ENCODE assay signal across 30 cellular contexts in the genomic region with DNA sequence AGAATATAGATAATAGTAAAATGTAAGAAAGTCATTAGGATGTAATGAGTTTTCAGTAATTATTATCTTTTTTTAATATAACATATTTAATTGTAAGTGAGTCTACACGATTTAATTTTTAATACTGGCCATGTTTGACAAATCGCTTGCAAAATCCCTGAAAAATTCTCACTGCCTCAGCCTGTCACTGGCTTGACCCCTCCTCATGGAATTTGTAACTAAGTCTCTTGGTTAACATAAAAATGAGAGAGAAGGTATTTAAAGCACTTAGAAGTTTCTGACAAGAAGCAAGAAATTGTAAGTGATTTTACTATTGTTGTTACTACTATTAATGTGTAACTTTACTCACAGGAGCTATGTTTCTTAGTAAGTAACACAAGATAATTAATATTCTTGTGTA.
"Had no signal": no experiment of that assay in that cellular context is flagged by ENCODE, and none has a peak within 500 bp of the region (broad histone marks: within the 10 kb centered on the region; RNA-seq: fewer than 3 reads in every experiment).

No MANE protein-coding gene starts in this region.

- H3K4me1 Mint-ChIP-seq: activated CD4-positive, alpha-beta T cell treated with anti-CD3 and anti-CD28 coated beads, Interleukin-2, amount 10 ng/mL, durations not matched to agents 24 days and 14 days; activated naive CD4-positive, alpha-beta T cell treated with anti-CD3 and anti-CD28 coated beads, Interleukin-2, amount 10 ng/mL, durations not matched to agents 7 days and 5 days; activated naive CD8-positive, alpha-beta T cell treated with anti-CD3 and anti-CD28 coated beads, Interleukin-2, amount 10 ng/mL, durations not matched to agents 7 days and 5 days; central memory CD8-positive, alpha-beta T cell had no signal

- H3K27ac Mint-ChIP-seq: activated CD4-positive, alpha-beta memory T cell treated with anti-CD3 and anti-CD28 coated beads for 36 hours; activated CD4-positive, alpha-beta T cell treated with anti-CD3 and anti-CD28 coated beads for 36 hours; activated CD4-positive, alpha-beta T cell treated with anti-CD3 and anti-CD28 coated beads, Interleukin-2, amount 10 ng/mL, durations not matched to agents 24 days and 14 days; activated naive CD4-positive, alpha-beta T cell treated with anti-CD3 and anti-CD28 coated beads, Interleukin-2, amount 10 ng/mL, durations not matched to agents 7 days and 5 days; activated naive CD4-positive, alpha-beta T cell treated with anti-CD3 and anti-CD28 coated beads, Interleukin-2, amount 50 U/mL, for 72 hours; activated naive CD8-positive, alpha-beta T cell treated with anti-CD3 and anti-CD28 coated beads, Interleukin-2, amount 10 ng/mL, durations not matched to agents 7 days and 5 days; activated T-cell treated with anti-CD3 and anti-CD28 coated beads, Interleukin-2, amount 50 U/mL, for 24 hours; activated T-cell treated with anti-CD3 and anti-CD28 coated beads, Interleukin-2, amount 50 U/mL, for 72 hours; effector memory CD8-positive, alpha-beta T cell; T-helper 17 cell; T-helper 2 cell treated with Interferon-gamma antibody and Interleukin-4, amounts not matched to agents 5 μg/mL and 100 μg/mL, for 36 hours had no signal

- ATAC-seq: activated CD4-positive, alpha-beta T cell treated with anti-CD3 and anti-CD28 coated beads for 36 hours; activated naive CD4-positive, alpha-beta T cell treated with anti-CD3 and anti-CD28 coated beads, Interleukin-2, amount 50 U/mL, for 72 hours; activated T-cell treated with anti-CD3 and anti-CD28 coated beads, Interleukin-2, amount 50 U/mL, for 72 hours; effector memory CD8-positive, alpha-beta T cell; gastroesophageal sphincter; heart right ventricle; T-helper 17 cell had no signal

- H3K27me3 Mint-ChIP-seq: activated CD4-positive, alpha-beta T cell treated with anti-CD3 and anti-CD28 coated beads for 36 hours; activated CD4-positive, alpha-beta T cell treated with anti-CD3 and anti-CD28 coated beads, Interleukin-2, amount 10 ng/mL, durations not matched to agents 24 days and 14 days; activated naive CD4-positive, alpha-beta T cell treated with anti-CD3 and anti-CD28 coated beads, Interleukin-2, amount 10 ng/mL, durations not matched to agents 7 days and 5 days; central memory CD8-positive, alpha-beta T cell had no signal

- H3K4me3 ChIP-seq: esophagus squamous epithelium, gastroesophageal sphincter, heart right ventricle had no signal

- H3K27me3 ChIP-seq: brain microvascular endothelial cell, esophagus squamous epithelium, gastroesophageal sphincter, heart right ventricle had no signal

- H3K9me3 ChIP-seq: esophagus squamous epithelium, gastroesophageal sphincter, heart right ventricle had no signal

- DNase-seq: activated CD4-positive, alpha-beta memory T cell treated with anti-CD3 and anti-CD28 coated beads for 36 hours; activated CD4-positive, alpha-beta T cell treated with anti-CD3 and anti-CD28 coated beads for 36 hours; activated CD4-positive, alpha-beta T cell treated with anti-CD3 and anti-CD28 coated beads, Interleukin-2, amount 10 ng/mL, durations not matched to agents 24 days and 14 days; activated CD4-positive, CD25-positive, alpha-beta regulatory T cell; activated CD4-positive, CD25-positive, alpha-beta regulatory T cell treated with anti-CD3 and anti-CD28 coated beads, Interleukin-2, amount 50 U/mL, for 72 hours; activated CD8-positive, alpha-beta memory T cell treated with anti-CD3 and anti-CD28 coated beads, Interleukin-2, amount 50 U/mL, for 48 hours; activated gamma-delta T cell; activated naive CD4-positive, alpha-beta T cell; activated naive CD4-positive, alpha-beta T cell treated with anti-CD3 and anti-CD28 coated beads, Interleukin-2, amount 10 ng/mL, durations not matched to agents 7 days and 5 days; activated naive CD8-positive, alpha-beta T cell treated with anti-CD3 and anti-CD28 coated beads, Interleukin-2, amount 10 ng/mL, durations not matched to agents 7 days and 5 days; activated T-cell treated with anti-CD3 and anti-CD28 coated beads for 4 hours; activated T-cell treated with anti-CD3 and anti-CD28 coated beads, Interleukin-2, amount 50 U/mL, for 24 hours; activated T-cell treated with anti-CD3 and anti-CD28 coated beads, Interleukin-2, amount 50 U/mL, for 72 hours; brain microvascular endothelial cell; cortex of kidney; dermis blood vessel endothelial cell; effector CD4-positive, alpha-beta T cell; effector memory CD8-positive, alpha-beta T cell; esophagus squamous epithelium; foreskin melanocyte; heart right ventricle; T-helper 1 cell; T-helper 17 cell; T1000; WERI-Rb-1 had no signal

- H3K4me3 Mint-ChIP-seq: activated CD4-positive, alpha-beta memory T cell treated with anti-CD3 and anti-CD28 coated beads for 36 hours; activated CD4-positive, alpha-beta T cell treated with anti-CD3 and anti-CD28 coated beads for 36 hours; activated CD4-positive, alpha-beta T cell treated with anti-CD3 and anti-CD28 coated beads, Interleukin-2, amount 10 ng/mL, durations not matched to agents 24 days and 14 days; activated naive CD4-positive, alpha-beta T cell treated with anti-CD3 and anti-CD28 coated beads, Interleukin-2, amount 10 ng/mL, durations not matched to agents 7 days and 5 days; activated naive CD8-positive, alpha-beta T cell treated with anti-CD3 and anti-CD28 coated beads, Interleukin-2, amount 10 ng/mL, durations not matched to agents 7 days and 5 days; activated T-cell treated with anti-CD3 and anti-CD28 coated beads, Interleukin-2, amount 50 U/mL, for 24 hours; activated T-cell treated with anti-CD3 and anti-CD28 coated beads, Interleukin-2, amount 50 U/mL, for 72 hours; central memory CD8-positive, alpha-beta T cell; effector memory CD8-positive, alpha-beta T cell; T-helper 17 cell; T-helper 2 cell treated with Interferon-gamma antibody and Interleukin-4, amounts not matched to agents 5 μg/mL and 100 μg/mL, for 36 hours had no signal

- H3K27ac ChIP-seq: brain microvascular endothelial cell, epithelial cell of prostate, esophagus squamous epithelium, gastroesophageal sphincter, heart right ventricle, WERI-Rb-1 had no signal

- H3K9me3 Mint-ChIP-seq: activated CD4-positive, alpha-beta memory T cell treated with anti-CD3 and anti-CD28 coated beads for 36 hours; activated CD4-positive, alpha-beta T cell treated with anti-CD3 and anti-CD28 coated beads, Interleukin-2, amount 10 ng/mL, durations not matched to agents 24 days and 14 days; activated naive CD4-positive, alpha-beta T cell treated with anti-CD3 and anti-CD28 coated beads, Interleukin-2, amount 10 ng/mL, durations not matched to agents 7 days and 5 days; activated naive CD8-positive, alpha-beta T cell treated with anti-CD3 and anti-CD28 coated beads, Interleukin-2, amount 10 ng/mL, durations not matched to agents 7 days and 5 days; activated T-cell treated with anti-CD3 and anti-CD28 coated beads, Interleukin-2, amount 50 U/mL, for 24 hours; activated T-cell treated with anti-CD3 and anti-CD28 coated beads, Interleukin-2, amount 50 U/mL, for 72 hours; T-helper 2 cell treated with Interferon-gamma antibody and Interleukin-4, amounts not matched to agents 5 μg/mL and 100 μg/mL, for 36 hours had no signal

- H3K36me3 ChIP-seq: brain microvascular endothelial cell, esophagus squamous epithelium, gastroesophageal sphincter, heart right ventricle, WERI-Rb-1 had no signal

- H3K36me3 Mint-ChIP-seq: activated CD4-positive, alpha-beta memory T cell treated with anti-CD3 and anti-CD28 coated beads for 36 hours; activated naive CD4-positive, alpha-beta T cell treated with anti-CD3 and anti-CD28 coated beads, Interleukin-2, amount 10 ng/mL, durations not matched to agents 7 days and 5 days; activated naive CD4-positive, alpha-beta T cell treated with anti-CD3 and anti-CD28 coated beads, Interleukin-2, amount 50 U/mL, for 72 hours; activated naive CD8-positive, alpha-beta T cell treated with anti-CD3 and anti-CD28 coated beads, Interleukin-2, amount 10 ng/mL, durations not matched to agents 7 days and 5 days had no signal
